In genomic region chr21:45249626-45250025, GRCh38 we compare ENCODE assay signal across 1 cellular context.
TF ChIP-seq lines count a peak whose summit lies in the region.

No MANE protein-coding gene starts in this region.

TF ChIP-seq in GM23338, 12 proteins besides CTCF, POLR2A, EP300 and RAD21 (continued from another document):
- TF ChIP-seq ZNF462 (CRISPR knock-in tag; IDR thresholded peaks at IDR 0.05), result no peak
